In the genomic region with DNA sequence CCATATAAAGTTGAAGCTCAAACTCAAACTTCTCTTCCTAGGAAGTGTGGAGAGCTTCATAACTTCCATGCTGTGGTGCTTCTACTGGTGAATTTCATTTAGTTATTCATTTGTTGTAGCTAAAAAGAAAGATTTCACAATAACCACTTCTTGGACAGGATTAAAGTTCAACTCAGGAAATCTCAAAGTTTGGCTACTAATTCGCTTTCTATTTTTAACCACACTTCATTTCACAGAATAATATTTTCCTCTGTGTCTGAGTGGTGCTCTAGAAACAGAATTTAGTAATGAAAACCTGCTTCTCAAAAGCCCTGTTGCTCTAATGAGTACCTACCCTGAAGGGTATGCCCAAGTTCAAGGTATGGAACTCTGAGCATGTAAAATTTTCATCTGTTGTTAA, we compare ENCODE assay signal across 1 cellular context.
TF ChIP-seq lines count a peak whose summit lies in the region.

No MANE protein-coding gene starts in this region.

TF ChIP-seq in HepG2, 621 proteins besides CTCF, POLR2A, EP300 and RAD21 (continued from another document):
- TF ChIP-seq, protein P1, sequence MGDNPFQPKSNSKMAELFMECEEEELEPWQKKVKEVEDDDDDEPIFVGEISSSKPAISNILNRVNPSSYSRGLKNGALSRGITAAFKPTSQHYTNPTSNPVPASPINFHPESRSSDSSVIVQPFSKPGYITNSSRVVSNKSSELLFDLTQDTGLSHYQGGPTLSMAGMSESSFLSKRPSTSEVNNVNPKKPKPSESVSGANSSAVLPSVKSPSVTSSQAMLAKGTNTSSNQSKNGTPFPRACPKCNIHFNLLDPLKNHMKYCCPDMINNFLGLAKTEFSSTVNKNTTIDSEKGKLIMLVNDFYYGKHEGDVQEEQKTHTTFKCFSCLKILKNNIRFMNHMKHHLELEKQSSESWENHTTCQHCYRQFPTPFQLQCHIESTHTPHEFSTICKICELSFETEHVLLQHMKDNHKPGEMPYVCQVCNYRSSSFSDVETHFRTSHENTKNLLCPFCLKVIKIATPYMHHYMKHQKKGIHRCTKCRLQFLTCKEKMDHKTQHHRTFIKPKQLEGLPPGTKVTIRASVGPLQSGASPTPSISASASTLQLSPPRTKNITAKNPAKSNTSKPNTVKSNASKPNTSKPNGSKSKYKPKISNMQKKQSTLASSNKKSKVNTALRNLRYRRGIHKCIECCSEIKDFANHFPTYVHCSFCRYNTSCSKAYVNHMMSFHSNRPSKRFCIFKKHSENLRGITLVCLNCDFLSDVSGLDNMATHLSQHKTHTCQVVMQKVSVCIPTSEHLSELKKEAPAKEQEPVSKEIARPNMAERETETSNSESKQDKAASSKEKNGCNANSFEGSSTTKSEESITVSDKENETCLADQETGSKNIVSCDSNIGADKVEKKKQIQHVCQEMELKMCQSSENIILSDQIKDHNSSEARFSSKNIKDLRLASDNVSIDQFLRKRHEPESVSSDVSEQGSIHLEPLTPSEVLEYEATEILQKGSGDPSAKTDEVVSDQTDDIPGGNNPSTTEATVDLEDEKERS (CRISPR knock-in tag; IDR thresholded peaks at IDR 0.05), result no peak
- TF ChIP-seq ZNF367 (CRISPR knock-in tag; IDR thresholded peaks at IDR 0.05; ENCODE audit: borderline replicate concordance), result no peak
